ENCODE assay signal across 8 cellular contexts in genomic region chr16:52068447-52069074, GRCh38.
DNase-seq lines count a peak whose midpoint lies in the region; ATAC-seq, FAIRE-seq and TF ChIP-seq lines count a peak whose summit lies in the region.

No MANE protein-coding gene starts in this region.

- POLR2A ChIA-PET in naive thymus-derived CD4-positive, alpha-beta T cell (lab: Charles Lee) = no interaction called here

- ATAC-seq in right lobe of liver = peak; percentile 91 to 96 (median 92)
- no peak for ATAC-seq in naive thymus-derived CD4-positive, alpha-beta T cell

- H3K9me3 Mint-ChIP-seq in naive thymus-derived CD4-positive, alpha-beta T cell = peaks cover 0 to 18% (median 7%) of the 10 kb centered on the region in 11 donors
- peaks cover 11% of the 10 kb centered on the region for H3K9me3 Mint-ChIP-seq in activated T-cell treated with anti-CD3 and anti-CD28 coated beads, Interleukin-2, amount 50 U/mL, for 24 hours

- no peaks in the 10 kb centered on the region for H3K27me3 Mint-ChIP-seq in naive thymus-derived CD4-positive, alpha-beta T cell
- H3K27me3 Mint-ChIP-seq in activated T-cell treated with anti-CD3 and anti-CD28 coated beads, Interleukin-2, amount 50 U/mL, for 24 hours = no peaks in the 10 kb centered on the region

- H3K9me3 ChIP-seq in right lobe of liver = peaks cover 0 to 6% (median 0%) of the 10 kb centered on the region in 4 donors
- no peaks in the 10 kb centered on the region for H3K9me3 ChIP-seq in naive thymus-derived CD4-positive, alpha-beta T cell (ENCODE audit: control insufficient read depth in 2 of 3, low read length in 3 of 3)

- H3K27me3 ChIP-seq in brain microvascular endothelial cell (replicated peaks) (no peaks in the 10 kb centered on the region), right lobe of liver (no peaks in the 10 kb centered on the region)
- H3K27me3 ChIP-seq in naive thymus-derived CD4-positive, alpha-beta T cell (ENCODE audit: control insufficient read depth in 2 of 2, insufficient read depth in 2 of 2, low read length in 2 of 2) = no peaks in the 10 kb centered on the region

- no peaks in the 10 kb centered on the region for H3K36me3 Mint-ChIP-seq in naive thymus-derived CD4-positive, alpha-beta T cell
- H3K36me3 Mint-ChIP-seq in activated T-cell treated with anti-CD3 and anti-CD28 coated beads, Interleukin-2, amount 50 U/mL, for 24 hours (ENCODE audit: low read depth) = no peaks in the 10 kb centered on the region

- no peak for TF ChIP-seq POLR2A in right lobe of liver (IDR thresholded peaks at IDR 0.05)

- H3K4me1 ChIP-seq in right lobe of liver = peaks cover 0 to 8% (median 3%) of the 10 kb centered on the region in 4 donors
- no peaks in the 10 kb centered on the region for H3K4me1 ChIP-seq in naive thymus-derived CD4-positive, alpha-beta T cell (ENCODE audit: control insufficient read depth in 2 of 2, insufficient read depth in 2 of 2, low read length in 2 of 2)

- no peaks in the 10 kb centered on the region for H3K4me1 Mint-ChIP-seq in naive thymus-derived CD4-positive, alpha-beta T cell
- H3K4me1 Mint-ChIP-seq in activated T-cell treated with anti-CD3 and anti-CD28 coated beads, Interleukin-2, amount 50 U/mL, for 24 hours (ENCODE audit: low read depth) = no peaks in the 10 kb centered on the region

- no peak overlapping the region for H3K27ac ChIP-seq in brain microvascular endothelial cell
- no peak overlapping the region for H3K27ac ChIP-seq in right lobe of liver
- no peak overlapping the region for H3K27ac ChIP-seq in naive thymus-derived CD4-positive, alpha-beta T cell (ENCODE audit: low read depth, low read length)

- no peak overlapping the region for H3K4me3 ChIP-seq in brain microvascular endothelial cell (ENCODE audit: low read depth, low read length)
- H3K4me3 ChIP-seq in right lobe of liver = no peak overlapping the region
- H3K4me3 ChIP-seq in naive thymus-derived CD4-positive, alpha-beta T cell (ENCODE audit: low read length) = no peak overlapping the region

- intact Hi-C loops in right lobe of liver (cut with DNase I) = no loop called here
- intact Hi-C loops in naive thymus-derived CD4-positive, alpha-beta T cell (cut with micrococcal nuclease) = no loop called here

- TF ChIP-seq CTCF in D721Med (IDR thresholded peaks at IDR 0.05; ENCODE audit: insufficient read depth, missing control alignments) (peak; percentile 51), brain microvascular endothelial cell (IDR thresholded peaks at IDR 0.05; ENCODE audit: low read depth, low read length, missing control alignments) (peak; percentile 41), right lobe of liver (IDR thresholded peaks at IDR 0.05) (peak; percentile 36 to 51 (median 46))

- FAIRE-seq in D721Med (lab: Jason Lieb, UNC) = no peak

- H3K36me3 ChIP-seq in brain microvascular endothelial cell (replicated peaks) (no peaks in the 10 kb centered on the region), right lobe of liver (no peaks in the 10 kb centered on the region)
- no peaks in the 10 kb centered on the region for H3K36me3 ChIP-seq in naive thymus-derived CD4-positive, alpha-beta T cell (ENCODE audit: control insufficient read depth in 2 of 3, insufficient read depth in 3 of 3, low read length in 3 of 3)

- WGBS in right lobe of liver (ENCODE audit: insufficient coverage, low coverage, low lambda C conversion rate, missing lambda C conversion rate) = 10% methylated on average over 8 of the region's 8 CpGs

- DNase-seq in D721Med (ENCODE audit: insufficient read length, low spot score) (no peak), NCI-H146 treated with DMSO at 0.1 percent for 48 hours (lab: John Stamatoyannopoulos, UW; ENCODE audit: unreplicated experiment) (peak; percentile 91), brain microvascular endothelial cell (peak; percentile 25), right lobe of liver (peak in 2 of 3 donors; percentile 19 to 49), NCI-H226 (no peak), NCI-H1048 (lab: John Stamatoyannopoulos, UW) (no peak)
- no peak for DNase-seq in naive thymus-derived CD4-positive, alpha-beta T cell
- DNase-seq in activated T-cell treated with anti-CD3 and anti-CD28 coated beads, Interleukin-2, amount 50 U/mL, for 24 hours = no peak

- CTCF ChIA-PET in naive thymus-derived CD4-positive, alpha-beta T cell (lab: Charles Lee) = no interaction called here

- in situ Hi-C loops in brain microvascular endothelial cell (cut with HindIII; ENCODE audit: low pct_ligation_motif_present, low sequenced_read_pairs) = no loop called here

- H3K4me3 Mint-ChIP-seq in naive thymus-derived CD4-positive, alpha-beta T cell = no peak overlapping the region
- no peak overlapping the region for H3K4me3 Mint-ChIP-seq in activated T-cell treated with anti-CD3 and anti-CD28 coated beads, Interleukin-2, amount 50 U/mL, for 24 hours

- no peak overlapping the region for H3K27ac Mint-ChIP-seq in naive thymus-derived CD4-positive, alpha-beta T cell
- no peak overlapping the region for H3K27ac Mint-ChIP-seq in activated T-cell treated with anti-CD3 and anti-CD28 coated beads, Interleukin-2, amount 50 U/mL, for 24 hours

Comparison
In these comparisons a context has a peak if more than half of its experiments do, and no peak if none do; other contexts are left out.
1. DNase-seq: peak in NCI-H146 treated with DMSO at 0.1 percent for 48 hours (single experiment), brain microvascular endothelial cell (single experiment) and right lobe of liver (2 of 3); none in D721Med (single experiment), naive thymus-derived CD4-positive, alpha-beta T cell (0 of 9), NCI-H226 (single experiment), activated T-cell treated with anti-CD3 and anti-CD28 coated beads, Interleukin-2, amount 50 U/mL, for 24 hours (single experiment) and NCI-H1048 (single experiment).
2. Peak in every context shown above with its lines, with median percentiles within 50 percentile points of each other: CTCF ChIP-seq.